8 cellular contexts compared by ENCODE assay signal in the genomic region with DNA sequence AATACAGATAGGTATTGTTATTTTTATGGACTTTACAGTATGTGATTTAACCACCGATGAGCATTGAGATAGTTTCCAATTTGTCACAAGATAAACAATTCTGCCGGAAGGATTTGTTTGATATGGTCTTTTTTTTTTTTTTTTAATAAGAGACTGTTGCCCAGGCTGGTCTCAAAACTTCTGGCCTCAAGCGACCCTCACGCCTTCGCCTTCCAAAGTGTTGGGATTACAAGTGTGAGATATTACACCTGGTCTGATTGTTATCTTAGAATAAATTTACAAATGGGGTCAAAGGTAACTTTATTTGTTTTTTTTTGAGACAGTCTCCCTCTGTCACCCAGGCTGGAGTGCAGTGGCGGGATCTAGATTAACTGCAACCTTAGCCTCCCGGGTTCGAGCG. TPM values are rescaled to one million over a fixed set of nuclear protein-coding genes. Genes with fewer than 3 reads are reported as not detected.
DNase-seq lines count a peak whose midpoint lies in the region; ATAC-seq, FAIRE-seq and TF ChIP-seq lines count a peak whose summit lies in the region.

No MANE protein-coding gene starts in this region.

- TF ChIP-seq CTCF in NB4 (IDR thresholded peaks at IDR 0.05; ENCODE audit: low read depth, low read length) (no peak), H1 (IDR thresholded peaks at IDR 0.05; ENCODE audit: control extremely low read depth in 1 of 3, insufficient read depth in 1 of 3, low read depth in 1 of 3, low read length in 3 of 3) (no peak), neural crest cell (conservative IDR thresholded peaks at IDR 0.05) (no peak), GM20000 (IDR thresholded peaks at IDR 0.05; ENCODE audit: extremely low read depth, missing control alignments) (no peak)

- H3K4me2 ChIP-seq in BLaER1 (peak overlapping the region; percentile 86), H1 (ENCODE audit: insufficient read depth in 1 of 2, low read depth in 2 of 2, low read length in 2 of 2) (peak overlapping the region; percentile 70 to 78)

- H3K79me1 ChIP-seq in H1 (ENCODE audit: low read depth, low read length): no peaks in the 10 kb centered on the region

- H3K18ac ChIP-seq in H1 (ENCODE audit: extremely low read depth, low read length): no peak overlapping the region

- 90% methylated on average over 9 of the region's 9 CpGs; no CpG with 5 or more reads in 1 of the 2 experiments for WGBS in H1 (ENCODE audit: extremely low coverage in 1 of 2, insufficient coverage in 1 of 2, insufficient read length in 1 of 2, insufficient replicate concordance in 2 of 2, low coverage in 1 of 2, low lambda C conversion rate in 2 of 2, missing lambda C conversion rate in 1 of 2), 2 experiments

- H3K4me3 ChIP-seq in BLaER1 (peak overlapping the region; percentile 91), NB4 (ENCODE audit: low read depth, low read length) (peak overlapping the region; percentile 61), H1 (ENCODE audit: extremely low read depth in 1 of 4, insufficient read depth in 2 of 4, low read depth in 3 of 4, low read length in 4 of 4) (peak overlapping the region; percentile 67 to 97 (median 76); a peak in 7 of 8 replicates)

- H3K9me3 ChIP-seq in BLaER1 (no peaks in the 10 kb centered on the region), H1 (ENCODE audit: insufficient read depth in 2 of 2, low read depth in 1 of 2, low read length in 1 of 2) (no peaks in the 10 kb centered on the region)

- no peak overlapping the region for H2BK12ac ChIP-seq in H1 (ENCODE audit: low read depth, low read length)

- no peak overlapping the region for H4K8ac ChIP-seq in H1 (ENCODE audit: extremely low read depth, insufficient read depth, low read length)

- H2BK15ac ChIP-seq in H1 (ENCODE audit: low read length): no peak overlapping the region

- CTCF ChIA-PET in H1 (lab: Charles Lee; ENCODE audit: partially characterized antibody): interaction anchor here (1.0 kb wide), 1 partner anchor 16 kb away, joined by 4 read pairs; no protein-coding TSS in a partner anchor

- no peaks in the 10 kb centered on the region for H3K27me3 Mint-ChIP-seq in neural crest cell (ENCODE audit: low read depth)

- FAIRE-seq in H1 (lab: Jason Lieb, UNC): no peak

- H3K9ac ChIP-seq in BLaER1: peak overlapping the region; percentile 76; the same call in 1 of the 2 replicates
- no peak overlapping the region; a peak in 1 of 7 replicates for H3K9ac ChIP-seq in H1 (replicated peaks in 1 of 4; ENCODE audit: extremely low read depth in 1 of 4, low read depth in 3 of 4, low read length in 3 of 4)

- no peaks in the 10 kb centered on the region for H3K9me3 Mint-ChIP-seq in neural crest cell

- H2BK5ac ChIP-seq in H1 (ENCODE audit: low read depth, low read length): no peak overlapping the region

- H3K27ac Mint-ChIP-seq in neural crest cell (ENCODE audit: unreplicated experiment): no peak overlapping the region

- H4K5ac ChIP-seq in H1 (ENCODE audit: insufficient read length, low read depth, low read length): no peak overlapping the region

- H4K91ac ChIP-seq in H1 (replicated peaks; ENCODE audit: insufficient read length, low read length): no peak overlapping the region

- H3K14ac ChIP-seq in H1 (ENCODE audit: insufficient read length): no peak overlapping the region

- no peak overlapping the region for H3K4ac ChIP-seq in H1 (replicated peaks; ENCODE audit: insufficient read length, low read depth, low read length)

- no peak overlapping the region for H2AFZ ChIP-seq in H1 (ENCODE audit: low read length)

- H2BK20ac ChIP-seq in H1 (ENCODE audit: low read length): no peak overlapping the region

- H3K27ac ChIP-seq in BLaER1: no peak overlapping the region
- no peak overlapping the region for H3K27ac ChIP-seq in H1 (ENCODE audit: low read depth, low read length)

- no peaks in the 10 kb centered on the region for H3K36me3 ChIP-seq in BLaER1
- H3K36me3 ChIP-seq in H1 (ENCODE audit: control insufficient read depth in 2 of 4, insufficient read depth in 4 of 4, low read length in 3 of 4): no peaks in the 10 kb centered on the region

- ATAC-seq in GM21367 (IDR thresholded peaks at IDR 0.05; ENCODE audit: unreplicated experiment): no peak

- no peak for DNase-seq in NB4 (ENCODE audit: low read depth)
- DNase-seq in H1 (ENCODE audit: low read depth in 1 of 2, low spot score in 2 of 2): no peak
- no peak for DNase-seq in neural crest cell (ENCODE audit: low read depth, low spot score)
- DNase-seq in H4 (ENCODE audit: low spot score): no peak
- DNase-seq in GM20000 (ENCODE audit: low spot score): no peak
- no peak for DNase-seq in NCI-H1417 (lab: John Stamatoyannopoulos, UW)

- H3K79me2 ChIP-seq in H1 (ENCODE audit: control insufficient read depth in 1 of 2, insufficient read depth in 2 of 2, low read length in 2 of 2): peaks cover 0 to 38% of the 10 kb centered on the region in 2 experiments; a peak in 2 of 4 replicates

- H3K56ac ChIP-seq in H1 (replicated peaks; ENCODE audit: insufficient read length, low read depth, low read length): no peak overlapping the region

- H4K20me1 ChIP-seq in BLaER1 (peaks cover 34% of the 10 kb centered on the region; the same call in 1 of the 2 replicates), H1 (replicated peaks in 1 of 2; ENCODE audit: control insufficient read depth in 1 of 2, insufficient read depth in 2 of 2, low read length in 2 of 2) (no peaks in the 10 kb centered on the region)

- peaks cover 8% of the 10 kb centered on the region; the same call in 1 of the 2 replicates for H3K23me2 ChIP-seq in H1 (ENCODE audit: low read depth, low read length)

- no peak for TF ChIP-seq EP300 in H1 (IDR thresholded peaks at IDR 0.05; ENCODE audit: borderline replicate concordance in 1 of 2, low read depth in 2 of 2, low read length in 2 of 2)

- no peak for TF ChIP-seq RAD21 in H1 (IDR thresholded peaks at IDR 0.05 in 1 of 2, conservative IDR thresholded peaks at IDR 0.05 in 1 of 2; ENCODE audit: low read depth in 2 of 2, low read length in 2 of 2)

- no peak overlapping the region for H3K23ac ChIP-seq in H1 (ENCODE audit: insufficient read length)

- peak overlapping the region; percentile 85 for H3K4me3 Mint-ChIP-seq in neural crest cell

- H2AK5ac ChIP-seq in H1 (ENCODE audit: low read depth, low read length): no peak overlapping the region

- H3K4me1 ChIP-seq in BLaER1: peaks cover 11% of the 10 kb centered on the region
- no peaks in the 10 kb centered on the region; a peak in 2 of 7 replicates for H3K4me1 ChIP-seq in H1 (replicated peaks in 1 of 4; ENCODE audit: control insufficient read depth in 3 of 4, insufficient read depth in 4 of 4, low read length in 3 of 4)

- TF ChIP-seq POLR2A in NB4 (IDR thresholded peaks at IDR 0.05; ENCODE audit: extremely low read depth, insufficient read length) (no peak), H1 (IDR thresholded peaks at IDR 0.05; ENCODE audit: control extremely low read depth in 1 of 2, low read depth in 2 of 2, low read length in 2 of 2) (no peak)

- no peaks in the 10 kb centered on the region for H3K36me3 Mint-ChIP-seq in neural crest cell (ENCODE audit: low read depth)

- POLR2A ChIA-PET in H1 (lab: Charles Lee; ENCODE audit: partially characterized antibody): interaction anchor here (0.9 kb wide), 1 partner anchor 95 kb away, joined by 3 read pairs; no protein-coding TSS in a partner anchor

- H3K4me1 Mint-ChIP-seq in neural crest cell: peaks cover 16% of the 10 kb centered on the region

- no peak overlapping the region for H2BK120ac ChIP-seq in H1 (replicated peaks; ENCODE audit: low read depth, low read length)

- H3K27me3 ChIP-seq in BLaER1: no peaks in the 10 kb centered on the region
- no peaks in the 10 kb centered on the region for H3K27me3 ChIP-seq in H1 (replicated peaks in 1 of 4; ENCODE audit: control insufficient read depth in 3 of 4, extremely low read depth in 1 of 4, insufficient read depth in 3 of 4, low read length in 3 of 4)

TF ChIP-seq in H1, 55 proteins besides CTCF, POLR2A, EP300 and RAD21:
- no peak for TF ChIP-seq BACH1 (IDR thresholded peaks at IDR 0.05; ENCODE audit: low read length)
- TF ChIP-seq GABPA (IDR thresholded peaks at IDR 0.05; ENCODE audit: borderline replicate concordance, insufficient read depth, low read length): no peak
- TF ChIP-seq TCF12 (IDR thresholded peaks at IDR 0.05; ENCODE audit: low read depth, low read length): no peak
- TF ChIP-seq, protein P1, sequence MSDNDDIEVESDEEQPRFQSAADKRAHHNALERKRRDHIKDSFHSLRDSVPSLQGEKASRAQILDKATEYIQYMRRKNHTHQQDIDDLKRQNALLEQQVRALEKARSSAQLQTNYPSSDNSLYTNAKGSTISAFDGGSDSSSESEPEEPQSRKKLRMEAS (IDR thresholded peaks at IDR 0.05): no peak
- no peak for TF ChIP-seq GTF2F1 (IDR thresholded peaks at IDR 0.05; ENCODE audit: borderline replicate concordance, low read depth, low read length)

RNA-seq across cellular contexts. Expression of gene GARRE1, which starts 1.2 kb away (rescaled TPM):
- 19.4 and 23.1 TPM in 2 replicates for total RNA-seq in H1 (2021; fragmentation: NEBNext Ultra II Directional; extraction: Animal tissue kit (Norgen Biotek cat#: 25700))
- polyA plus RNA-seq in H1 (2011; rRNA removed): 16.4 and 23.6 TPM in 2 replicates
- 15.3 TPM for polyA plus RNA-seq in H1 (2011; cell fraction: cytosol; rRNA removed)
- polyA plus RNA-seq in H1 (2011; cell fraction: nucleus; rRNA removed): 18.4 TPM
- polyA plus RNA-seq in H1 (2012, experiment 1 of 2): 11.4 to 15.5 TPM (median 12.9 TPM) in 4 replicates
- 5.9 TPM for polyA plus RNA-seq in H1 (2012, experiment 2 of 2)
- 23.5 TPM for polyA plus RNA-seq in H1 (2013, experiment 1 of 2)
- polyA plus RNA-seq in H1 (2013, experiment 2 of 2): 20.7 TPM
- polyA minus RNA-seq in H1 (2011; rRNA and poly(A)+ RNA removed): 18.4 and 20.4 TPM in 2 replicates
- polyA minus RNA-seq in H1 (2011; cell fraction: cytosol; rRNA and poly(A)+ RNA removed): 17.0 TPM
- polyA minus RNA-seq in H1 (2011; cell fraction: nucleus; rRNA and poly(A)+ RNA removed): 15.2 TPM
- 18.1 and 20.0 TPM in 2 replicates for total RNA-seq in neural crest cell
- total RNA-seq in H4 (2014; rRNA removed; shearing (Covaris generic)): 10.4 and 11.9 TPM in 2 replicates
